22 cellular contexts compared by ENCODE assay signal in genomic region chr4:134529629-134530028, GRCh38.
"Had no signal": no experiment of that assay in that cellular context is flagged by ENCODE, and none has a peak within 500 bp of the region (broad histone marks: within the 10 kb centered on the region; RNA-seq: fewer than 3 reads in every experiment).

No MANE protein-coding gene starts in this region.

- DNase-seq: activated CD4-positive, alpha-beta memory T cell treated with anti-CD3 and anti-CD28 coated beads, Interleukin-2, amount 10 ng/mL, durations not matched to agents 7 days and 5 days; activated CD4-positive, alpha-beta T cell treated with anti-CD3 and anti-CD28 coated beads for 1 hour; activated CD4-positive, alpha-beta T cell treated with anti-CD3 and anti-CD28 coated beads for 4 hours; activated CD4-positive, alpha-beta T cell treated with anti-CD3 and anti-CD28 coated beads, Interleukin-2, amount 10 ng/mL, durations not matched to agents 7 days and 5 days; activated CD4-positive, alpha-beta T cell treated with anti-CD3 and anti-CD28 coated beads, Interleukin-2, amount 50 U/mL, for 4 hours; activated CD8-positive, alpha-beta memory T cell treated with anti-CD3 and anti-CD28 coated beads, Interleukin-2, amount 50 U/mL, for 48 hours; activated effector memory CD4-positive, alpha-beta T cell treated with Interleukin-2 at 50 U/mL for 16 hours; activated gamma-delta T cell treated with Interleukin-2 at 50 U/mL for 16 hours; activated naive CD4-positive, alpha-beta T cell treated with anti-CD3 and anti-CD28 coated beads, Interleukin-2, amount 50 U/mL, for 16 hours; activated naive CD4-positive, alpha-beta T cell treated with Interleukin-2 at 50 U/mL for 16 hours; activated T-cell treated with anti-CD3 and anti-CD28 coated beads for 4 hours; activated T-cell treated with anti-CD3 and anti-CD28 coated beads, Interleukin-2, amount 50 U/mL, for 24 hours; amniotic stem cell; anterior cingulate cortex; brain microvascular endothelial cell; dorsolateral prefrontal cortex; effector memory CD4-positive, alpha-beta T cell; endodermal cell; foreskin fibroblast; head of caudate nucleus; T-helper 2 cell had no signal

- H3K4me3 ChIP-seq: coronary artery, dorsolateral prefrontal cortex had no signal

- H3K27me3 ChIP-seq: brain microvascular endothelial cell, dorsolateral prefrontal cortex had no signal

- H3K36me3 ChIP-seq: brain microvascular endothelial cell had no signal

- H3K27ac ChIP-seq: brain microvascular endothelial cell, coronary artery, dorsolateral prefrontal cortex had no signal
